Comparison of ENCODE assay signal across 13 cellular contexts in the genomic region with DNA sequence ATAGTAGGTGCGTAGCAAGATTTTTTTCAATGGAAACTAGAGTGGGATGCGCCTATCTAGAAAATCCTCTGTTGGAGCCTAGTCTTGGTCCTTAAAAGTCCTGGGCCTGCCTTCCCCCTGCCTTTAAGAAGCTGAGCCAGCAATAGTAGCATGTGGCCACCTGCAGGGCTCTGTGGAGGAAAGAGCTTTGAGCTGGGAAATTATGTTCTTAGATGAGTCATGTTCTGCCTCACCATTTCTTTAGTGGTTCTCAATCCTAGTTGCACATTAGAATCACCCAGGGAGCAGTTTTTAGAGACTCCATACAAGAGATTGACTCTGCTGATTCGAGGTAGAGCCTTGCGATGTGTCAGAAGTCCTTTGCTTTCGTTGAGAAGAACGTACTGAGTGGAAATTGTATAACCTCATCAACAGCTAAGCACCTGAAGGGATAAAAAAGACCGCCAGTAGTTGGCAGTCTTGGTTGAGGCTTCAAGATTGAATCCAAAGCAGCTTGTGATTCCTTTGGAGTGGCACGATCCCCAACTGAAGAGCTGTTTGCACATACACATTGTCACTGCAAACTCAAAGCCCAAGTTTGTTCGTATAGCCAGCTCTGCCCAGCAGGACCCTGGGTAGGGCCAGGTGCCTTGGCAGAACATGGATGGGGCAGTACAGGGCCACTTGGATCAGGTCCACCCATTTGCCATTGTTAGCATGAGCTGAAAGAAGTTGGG.
DNase-seq lines count a peak whose midpoint lies in the region; ATAC-seq and TF ChIP-seq lines count a peak whose summit lies in the region.
"Had no signal": no experiment of that assay in that cellular context is flagged by ENCODE, and none has a peak within 500 bp of the region (broad histone marks: within the 10 kb centered on the region; RNA-seq: fewer than 3 reads in every experiment).

No MANE protein-coding gene starts in this region.

- ATAC-seq in heart left ventricle, result peak in 1 of 4 donors; percentile 43
- ATAC-seq in HG03159 (IDR thresholded peaks at IDR 0.05; ENCODE audit: unreplicated experiment), result no peak

- H3K27ac ChIP-seq in heart left ventricle (peak overlapping the region in 9 of 12 donors; percentile 9 to 60 (median 51)), brain microvascular endothelial cell (no peak overlapping the region), uterus (peak overlapping the region; percentile 54 to 66), WERI-Rb-1 (no peak overlapping the region)

- no peak for DNase-seq in heart left ventricle
- no peak for DNase-seq in cardiac septum (ENCODE audit: low spot score)
- no peak for DNase-seq in brain microvascular endothelial cell
- DNase-seq in inferior parietal cortex (ENCODE audit: extremely low spot score), result peak; percentile 59
- DNase-seq in uterus, result no peak
- DNase-seq in WERI-Rb-1, result no peak
- DNase-seq in T-helper 1 cell, result no peak
- DNase-seq: activated T-cell treated with anti-CD3 and anti-CD28 coated beads, Interleukin-2, amount 50 U/mL, for 1 hour; effector CD8-positive, alpha-beta T cell; stimulated activated CD4-positive, alpha-beta T cell treated with anti-CD3 and anti-CD28 coated beads, Interleukin-2, amount 100 ng/mL, for 48 hours; SW 1271; transverse colon had no signal

- H3K36me3 ChIP-seq in heart left ventricle, result no peaks in the 10 kb centered on the region
- H3K36me3 ChIP-seq in brain microvascular endothelial cell (replicated peaks), result no peaks in the 10 kb centered on the region
- no peaks in the 10 kb centered on the region for H3K36me3 ChIP-seq in uterus
- no peaks in the 10 kb centered on the region for H3K36me3 ChIP-seq in WERI-Rb-1
- H3K36me3 ChIP-seq: transverse colon had no signal

- no peaks in the 10 kb centered on the region for H3K9me3 ChIP-seq in heart left ventricle
- H3K9me3 ChIP-seq in uterus, result no peaks in the 10 kb centered on the region
- H3K9me3 ChIP-seq in WERI-Rb-1 (ENCODE audit: severe bottlenecking), result no peaks in the 10 kb centered on the region
- H3K9me3 ChIP-seq: transverse colon had no signal

- no peak for TF ChIP-seq CTCF in heart left ventricle (IDR thresholded peaks at IDR 0.05)
- peak; percentile 17 for TF ChIP-seq CTCF in brain microvascular endothelial cell (IDR thresholded peaks at IDR 0.05; ENCODE audit: low read depth, low read length, missing control alignments)
- TF ChIP-seq CTCF in uterus (IDR thresholded peaks at IDR 0.05), result peak in 1 of 4 experiments; percentile 10
- TF ChIP-seq CTCF in WERI-Rb-1 (IDR thresholded peaks at IDR 0.05; ENCODE audit: low read depth, low read length), result no peak

- H3K4me3 ChIP-seq in heart left ventricle (no peak overlapping the region), brain microvascular endothelial cell (ENCODE audit: low read depth, low read length) (no peak overlapping the region), uterus (no peak overlapping the region), WERI-Rb-1 (ENCODE audit: low read depth, low read length) (no peak overlapping the region)
- H3K4me3 ChIP-seq: transverse colon had no signal

- H3K4me1 ChIP-seq in heart left ventricle, result peaks cover 0 to 48% (median 11%) of the 10 kb centered on the region in 12 donors
- H3K4me1 ChIP-seq in uterus, result peaks cover 0 to 9% of the 10 kb centered on the region in 2 donors
- H3K4me1 ChIP-seq: transverse colon had no signal

- H3K27me3 ChIP-seq in heart left ventricle (no peaks in the 10 kb centered on the region), brain microvascular endothelial cell (replicated peaks) (no peaks in the 10 kb centered on the region), uterus (no peaks in the 10 kb centered on the region), WERI-Rb-1 (ENCODE audit: insufficient read depth, low read depth, severe bottlenecking) (no peaks in the 10 kb centered on the region)
- H3K27me3 ChIP-seq: transverse colon had no signal

- intact Hi-C loops in heart left ventricle (cut with DNase I), result loop anchor here in 1 of 10 donors (5.0 to 10.0 kb wide), 2 partner anchors 101 to 671 kb away; no protein-coding TSS in a partner anchor
- intact Hi-C loops in cardiac septum (cut with DNase I), result no loop called here
- intact Hi-C loops in uterus (cut with DNase I; ENCODE audit: low total_unique reads), result no loop called here

- no peak for TF ChIP-seq POLR2A in heart left ventricle (IDR thresholded peaks at IDR 0.05)
- no peak for TF ChIP-seq POLR2A in uterus (IDR thresholded peaks at IDR 0.05)

- 85 to 92% (median 88%) methylated on average over 9 of the region's 9 CpGs for WGBS in heart left ventricle, 4 donors

- in situ Hi-C loops in brain microvascular endothelial cell (cut with HindIII; ENCODE audit: low pct_ligation_motif_present, low sequenced_read_pairs), result no loop called here

Comparison
In these comparisons a context has a peak if more than half of its experiments do, and no peak if none do; other contexts are left out.
1. H3K27ac ChIP-seq: peak in heart left ventricle (9 of 12) and uterus (2 of 2); none in brain microvascular endothelial cell (single experiment) and WERI-Rb-1 (single experiment).